Comparison of ENCODE assay signal across 1 cellular context in genomic region chr17:74430385-74430705, GRCh38.
A peak's percentile ranks its signal among the peaks of the same experiment; 100 is the strongest.
TF ChIP-seq lines count a peak whose summit lies in the region.

No MANE protein-coding gene starts in this region.

TF ChIP-seq in HepG2, 621 proteins besides CTCF, POLR2A, EP300 and RAD21 (continued from another document and continues in another):
- TF ChIP-seq JUND (CRISPR knock-in tag; IDR thresholded peaks at IDR 0.05) (no peak), SRSF4 (IDR thresholded peaks at IDR 0.05; ENCODE audit: low read depth, low read length, poor library complexity, severe bottlenecking) (no peak), ZNF615 (CRISPR knock-in tag; IDR thresholded peaks at IDR 0.05; ENCODE audit: borderline replicate concordance) (no peak), ZNF891 (CRISPR knock-in tag; IDR thresholded peaks at IDR 0.05) (peak; percentile 81; the same call in 1 of the 2 replicates), ZNF30 (CRISPR knock-in tag; IDR thresholded peaks at IDR 0.05) (no peak), ZNF746 (CRISPR knock-in tag; IDR thresholded peaks at IDR 0.05) (no peak), GMEB1 (CRISPR knock-in tag; IDR thresholded peaks at IDR 0.05; ENCODE audit: borderline replicate concordance) (no peak), MEIS1 (CRISPR knock-in tag; IDR thresholded peaks at IDR 0.05; ENCODE audit: borderline replicate concordance) (no peak), ZFP41 (CRISPR knock-in tag; IDR thresholded peaks at IDR 0.05; ENCODE audit: borderline replicate concordance) (0 out of 2 replicates have a peak, but pooled peaks have one; percentile 9), ZNF558 (CRISPR knock-in tag; IDR thresholded peaks at IDR 0.05; ENCODE audit: borderline replicate concordance) (0 out of 2 replicates have a peak, but pooled peaks have one; percentile 8), GATAD1 (CRISPR knock-in tag; IDR thresholded peaks at IDR 0.05) (peak; percentile 32; the same call in 1 of the 2 replicates), ZNF607 (CRISPR knock-in tag; IDR thresholded peaks at IDR 0.05; ENCODE audit: borderline replicate concordance) (no peak), ZNF350 (CRISPR knock-in tag; IDR thresholded peaks at IDR 0.05; ENCODE audit: borderline replicate concordance, low read depth) (no peak), ZNF709 (CRISPR knock-in tag; IDR thresholded peaks at IDR 0.05) (peak; percentile 91; the same call in 1 of the 2 replicates), RXRA (CRISPR knock-in tag; IDR thresholded peaks at IDR 0.05) (no peak), ZFP90 (CRISPR knock-in tag; IDR thresholded peaks at IDR 0.05; ENCODE audit: borderline replicate concordance) (no peak), BRF2 (CRISPR knock-in tag; IDR thresholded peaks at IDR 0.05) (no peak), ZNF20 (CRISPR knock-in tag; IDR thresholded peaks at IDR 0.05) (no peak), LBX2 (CRISPR knock-in tag; IDR thresholded peaks at IDR 0.05; ENCODE audit: borderline replicate concordance) (no peak; the same call in 1 of the 2 replicates), AKAP8 (CRISPR knock-in tag; IDR thresholded peaks at IDR 0.05) (peak; percentile 34; the same call in 1 of the 2 replicates), MTERF4 (CRISPR knock-in tag; IDR thresholded peaks at IDR 0.05) (peak; percentile 28; the same call in 1 of the 2 replicates), ZFP36L1 (CRISPR knock-in tag; IDR thresholded peaks at IDR 0.05) (no peak), GRHL1 (CRISPR knock-in tag; conservative IDR thresholded peaks at IDR 0.05) (no peak), ZNF205 (CRISPR knock-in tag; IDR thresholded peaks at IDR 0.05) (no peak), TBL1XR1 (IDR thresholded peaks at IDR 0.05; ENCODE audit: borderline replicate concordance, low read length, partially characterized antibody) (no peak), ARID5B (CRISPR knock-in tag; IDR thresholded peaks at IDR 0.05) (no peak), HMGXB3 (CRISPR knock-in tag; IDR thresholded peaks at IDR 0.05; ENCODE audit: borderline replicate concordance) (no peak), AHR (CRISPR knock-in tag; IDR thresholded peaks at IDR 0.05) (no peak), KDM2A (CRISPR knock-in tag; IDR thresholded peaks at IDR 0.05; ENCODE audit: borderline replicate concordance, low read depth) (no peak; the same call in 1 of the 2 replicates), ZNF331 (CRISPR knock-in tag; IDR thresholded peaks at IDR 0.05) (no peak; the same call in 1 of the 2 replicates), REL (CRISPR knock-in tag; conservative IDR thresholded peaks at IDR 0.05) (no peak), ZNF550 (CRISPR knock-in tag; IDR thresholded peaks at IDR 0.05; ENCODE audit: borderline replicate concordance) (no peak), ZNF263 (CRISPR knock-in tag; IDR thresholded peaks at IDR 0.05) (no peak), TOE1 (CRISPR knock-in tag; IDR thresholded peaks at IDR 0.05) (0 out of 2 replicates have a peak, but pooled peaks have one; percentile 30), ELK4 (CRISPR knock-in tag; IDR thresholded peaks at IDR 0.05; ENCODE audit: borderline replicate concordance) (no peak), ZNF333 (CRISPR knock-in tag; IDR thresholded peaks at IDR 0.05; ENCODE audit: borderline replicate concordance) (0 out of 2 replicates have a peak, but pooled peaks have one; percentile 68)
- TF ChIP-seq, protein P1, sequence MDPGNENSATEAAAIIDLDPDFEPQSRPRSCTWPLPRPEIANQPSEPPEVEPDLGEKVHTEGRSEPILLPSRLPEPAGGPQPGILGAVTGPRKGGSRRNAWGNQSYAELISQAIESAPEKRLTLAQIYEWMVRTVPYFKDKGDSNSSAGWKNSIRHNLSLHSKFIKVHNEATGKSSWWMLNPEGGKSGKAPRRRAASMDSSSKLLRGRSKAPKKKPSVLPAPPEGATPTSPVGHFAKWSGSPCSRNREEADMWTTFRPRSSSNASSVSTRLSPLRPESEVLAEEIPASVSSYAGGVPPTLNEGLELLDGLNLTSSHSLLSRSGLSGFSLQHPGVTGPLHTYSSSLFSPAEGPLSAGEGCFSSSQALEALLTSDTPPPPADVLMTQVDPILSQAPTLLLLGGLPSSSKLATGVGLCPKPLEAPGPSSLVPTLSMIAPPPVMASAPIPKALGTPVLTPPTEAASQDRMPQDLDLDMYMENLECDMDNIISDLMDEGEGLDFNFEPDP (CRISPR knock-in tag; conservative IDR thresholded peaks at IDR 0.05), result no peak
- TF ChIP-seq, protein P2, sequence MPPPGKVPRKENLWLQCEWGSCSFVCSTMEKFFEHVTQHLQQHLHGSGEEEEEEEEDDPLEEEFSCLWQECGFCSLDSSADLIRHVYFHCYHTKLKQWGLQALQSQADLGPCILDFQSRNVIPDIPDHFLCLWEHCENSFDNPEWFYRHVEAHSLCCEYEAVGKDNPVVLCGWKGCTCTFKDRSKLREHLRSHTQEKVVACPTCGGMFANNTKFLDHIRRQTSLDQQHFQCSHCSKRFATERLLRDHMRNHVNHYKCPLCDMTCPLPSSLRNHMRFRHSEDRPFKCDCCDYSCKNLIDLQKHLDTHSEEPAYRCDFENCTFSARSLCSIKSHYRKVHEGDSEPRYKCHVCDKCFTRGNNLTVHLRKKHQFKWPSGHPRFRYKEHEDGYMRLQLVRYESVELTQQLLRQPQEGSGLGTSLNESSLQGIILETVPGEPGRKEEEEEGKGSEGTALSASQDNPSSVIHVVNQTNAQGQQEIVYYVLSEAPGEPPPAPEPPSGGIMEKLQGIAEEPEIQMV (CRISPR knock-in tag; IDR thresholded peaks at IDR 0.05; ENCODE audit: low read depth), result no peak
- TF ChIP-seq, protein P3, sequence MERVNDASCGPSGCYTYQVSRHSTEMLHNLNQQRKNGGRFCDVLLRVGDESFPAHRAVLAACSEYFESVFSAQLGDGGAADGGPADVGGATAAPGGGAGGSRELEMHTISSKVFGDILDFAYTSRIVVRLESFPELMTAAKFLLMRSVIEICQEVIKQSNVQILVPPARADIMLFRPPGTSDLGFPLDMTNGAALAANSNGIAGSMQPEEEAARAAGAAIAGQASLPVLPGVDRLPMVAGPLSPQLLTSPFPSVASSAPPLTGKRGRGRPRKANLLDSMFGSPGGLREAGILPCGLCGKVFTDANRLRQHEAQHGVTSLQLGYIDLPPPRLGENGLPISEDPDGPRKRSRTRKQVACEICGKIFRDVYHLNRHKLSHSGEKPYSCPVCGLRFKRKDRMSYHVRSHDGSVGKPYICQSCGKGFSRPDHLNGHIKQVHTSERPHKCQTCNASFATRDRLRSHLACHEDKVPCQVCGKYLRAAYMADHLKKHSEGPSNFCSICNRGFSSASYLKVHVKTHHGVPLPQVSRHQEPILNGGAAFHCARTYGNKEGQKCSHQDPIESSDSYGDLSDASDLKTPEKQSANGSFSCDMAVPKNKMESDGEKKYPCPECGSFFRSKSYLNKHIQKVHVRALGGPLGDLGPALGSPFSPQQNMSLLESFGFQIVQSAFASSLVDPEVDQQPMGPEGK (CRISPR knock-in tag; IDR thresholded peaks at IDR 0.05), result no peak
